Comparison of ENCODE assay signal across 2 cellular contexts in the genomic region with DNA sequence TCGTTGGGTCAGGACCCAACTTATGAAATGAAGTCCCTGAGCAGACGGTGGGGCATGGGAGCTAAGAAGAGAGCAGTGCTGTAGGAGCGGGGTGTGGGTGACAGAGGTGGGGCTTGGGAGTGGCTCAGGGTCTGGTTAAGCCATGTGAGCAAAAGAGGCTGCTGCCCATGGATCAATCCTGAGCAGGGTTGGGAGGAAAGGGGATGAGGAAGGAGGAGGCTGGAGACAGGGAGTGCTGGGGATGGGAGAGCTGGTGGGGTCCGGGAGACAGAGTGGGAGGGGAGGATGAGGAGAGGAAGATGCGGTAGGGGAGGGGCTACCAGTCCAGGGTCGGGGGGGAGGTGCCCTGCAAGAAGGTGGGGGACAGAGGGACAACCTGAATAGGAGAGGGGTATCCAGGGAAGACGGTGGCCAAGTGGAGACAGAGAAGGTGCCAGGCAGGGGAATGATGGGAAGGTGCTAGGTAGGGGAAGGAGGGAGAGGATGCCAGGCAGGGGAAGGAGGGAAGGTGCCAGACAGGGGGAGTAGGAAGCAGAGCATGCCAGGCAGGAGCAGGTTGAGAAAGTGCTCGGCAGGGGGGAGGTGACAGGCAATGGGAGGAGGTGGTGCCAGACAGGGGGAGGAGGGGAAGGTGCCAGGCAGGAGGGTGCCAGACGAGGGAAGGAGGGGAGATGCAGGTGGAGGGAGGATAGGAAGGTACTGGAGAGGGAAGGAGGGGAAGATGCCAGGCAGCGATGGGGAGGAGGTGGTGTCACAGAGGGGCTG.
A peak's percentile ranks its signal among the peaks of the same experiment; 100 is the strongest.
TF ChIP-seq lines count a peak whose summit lies in the region.

No MANE protein-coding gene starts in this region.

TF ChIP-seq in HCT116, 20 proteins besides CTCF, POLR2A, EP300 and RAD21:
- TF ChIP-seq, protein P1, sequence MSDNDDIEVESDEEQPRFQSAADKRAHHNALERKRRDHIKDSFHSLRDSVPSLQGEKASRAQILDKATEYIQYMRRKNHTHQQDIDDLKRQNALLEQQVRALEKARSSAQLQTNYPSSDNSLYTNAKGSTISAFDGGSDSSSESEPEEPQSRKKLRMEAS (IDR thresholded peaks at IDR 0.05), result no peak
- TF ChIP-seq POLR2AphosphoS5 (IDR thresholded peaks at IDR 0.05; ENCODE audit: low read depth, low read length), result no peak
- no peak for TF ChIP-seq JUND (IDR thresholded peaks at IDR 0.05)
- TF ChIP-seq SIN3A (IDR thresholded peaks at IDR 0.05; ENCODE audit: low read depth), result no peak
- TF ChIP-seq, protein P2, sequence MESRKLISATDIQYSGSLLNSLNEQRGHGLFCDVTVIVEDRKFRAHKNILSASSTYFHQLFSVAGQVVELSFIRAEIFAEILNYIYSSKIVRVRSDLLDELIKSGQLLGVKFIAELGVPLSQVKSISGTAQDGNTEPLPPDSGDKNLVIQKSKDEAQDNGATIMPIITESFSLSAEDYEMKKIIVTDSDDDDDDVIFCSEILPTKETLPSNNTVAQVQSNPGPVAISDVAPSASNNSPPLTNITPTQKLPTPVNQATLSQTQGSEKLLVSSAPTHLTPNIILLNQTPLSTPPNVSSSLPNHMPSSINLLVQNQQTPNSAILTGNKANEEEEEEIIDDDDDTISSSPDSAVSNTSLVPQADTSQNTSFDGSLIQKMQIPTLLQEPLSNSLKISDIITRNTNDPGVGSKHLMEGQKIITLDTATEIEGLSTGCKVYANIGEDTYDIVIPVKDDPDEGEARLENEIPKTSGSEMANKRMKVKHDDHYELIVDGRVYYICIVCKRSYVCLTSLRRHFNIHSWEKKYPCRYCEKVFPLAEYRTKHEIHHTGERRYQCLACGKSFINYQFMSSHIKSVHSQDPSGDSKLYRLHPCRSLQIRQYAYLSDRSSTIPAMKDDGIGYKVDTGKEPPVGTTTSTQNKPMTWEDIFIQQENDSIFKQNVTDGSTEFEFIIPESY (IDR thresholded peaks at IDR 0.05; ENCODE audit: extremely low read depth, insufficient replicate concordance, low read length), result no peak
- no peak for TF ChIP-seq CBX3 (IDR thresholded peaks at IDR 0.05; ENCODE audit: low read depth)
- TF ChIP-seq SP1 (IDR thresholded peaks at IDR 0.05; ENCODE audit: low read depth), result no peak

TF ChIP-seq in K562, 482 proteins besides CTCF, POLR2A, EP300 and RAD21:
- TF ChIP-seq, protein P3, sequence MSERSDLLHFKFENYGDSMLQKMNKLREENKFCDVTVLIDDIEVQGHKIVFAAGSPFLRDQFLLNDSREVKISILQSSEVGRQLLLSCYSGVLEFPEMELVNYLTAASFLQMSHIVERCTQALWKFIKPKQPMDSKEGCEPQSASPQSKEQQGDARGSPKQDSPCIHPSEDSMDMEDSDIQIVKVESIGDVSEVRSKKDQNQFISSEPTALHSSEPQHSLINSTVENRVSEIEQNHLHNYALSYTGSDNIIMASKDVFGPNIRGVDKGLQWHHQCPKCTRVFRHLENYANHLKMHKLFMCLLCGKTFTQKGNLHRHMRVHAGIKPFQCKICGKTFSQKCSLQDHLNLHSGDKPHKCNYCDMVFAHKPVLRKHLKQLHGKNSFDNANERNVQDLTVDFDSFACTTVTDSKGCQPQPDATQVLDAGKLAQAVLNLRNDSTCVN (CRISPR knock-in tag; IDR thresholded peaks at IDR 0.05), result 0 out of 2 replicates have a peak, but pooled peaks have one; percentile 58
- no peak for TF ChIP-seq ZNF384 (IDR thresholded peaks at IDR 0.05; ENCODE audit: low read depth, low read length)
- no peak for TF ChIP-seq SPI1 (IDR thresholded peaks at IDR 0.05; ENCODE audit: borderline replicate concordance, low read depth, low read length)
- no peak for TF ChIP-seq ZNF175 (CRISPR knock-in tag; IDR thresholded peaks at IDR 0.05; ENCODE audit: low read depth)
